Comparison of ENCODE assay signal across 24 cellular contexts in genomic region chr14:102197317-102197850, GRCh38. TPM values are rescaled to one million over a fixed set of nuclear protein-coding genes. Genes with fewer than 3 reads are reported as not detected.
DNase-seq lines count a peak whose midpoint lies in the region; ATAC-seq lines count a peak whose summit lies in the region.
"Had no signal": no experiment of that assay in that cellular context is flagged by ENCODE, and none has a peak within 500 bp of the region (broad histone marks: within the 10 kb centered on the region; RNA-seq: fewer than 3 reads in every experiment).

No MANE protein-coding gene starts in this region.

- peak overlapping the region; percentile 0 to 58 for H3K27ac Mint-ChIP-seq in activated naive CD4-positive, alpha-beta T cell treated with anti-CD3 and anti-CD28 coated beads, Interleukin-2, amount 50 U/mL, for 72 hours
- no peak overlapping the region for H3K27ac Mint-ChIP-seq in activated naive CD4-positive, alpha-beta T cell treated with anti-CD3 and anti-CD28 coated beads for 36 hours
- H3K27ac Mint-ChIP-seq in naive thymus-derived CD4-positive, alpha-beta T cell, result peak overlapping the region in 8 of 9 donors; percentile 3 to 73 (median 56)

- H3K4me1 Mint-ChIP-seq in activated naive CD4-positive, alpha-beta T cell treated with anti-CD3 and anti-CD28 coated beads for 36 hours (ENCODE audit: low read depth), result peaks cover 75% of the 10 kb centered on the region
- peaks cover 59 to 90% (median 81%) of the 10 kb centered on the region in 7 donors for H3K4me1 Mint-ChIP-seq in naive thymus-derived CD4-positive, alpha-beta T cell

- H3K4me3 Mint-ChIP-seq in activated naive CD4-positive, alpha-beta T cell treated with anti-CD3 and anti-CD28 coated beads for 36 hours, result no peak overlapping the region
- H3K4me3 Mint-ChIP-seq in naive thymus-derived CD4-positive, alpha-beta T cell, result peak overlapping the region in 1 of 10 donors; percentile 39
- H3K4me3 Mint-ChIP-seq: IgD-negative memory B cell had no signal

- H3K27me3 ChIP-seq in naive thymus-derived CD4-positive, alpha-beta T cell (ENCODE audit: control insufficient read depth in 2 of 2, insufficient read depth in 2 of 2, low read length in 2 of 2), result no peaks in the 10 kb centered on the region
- H3K27me3 ChIP-seq: BLaER1 treated with 17β-estradiol and CSF1 and Interleukin-3, amounts not matched to agents 10 nM and 100 nM; cardiac muscle cell had no signal

- H3K9me3 Mint-ChIP-seq in activated naive CD4-positive, alpha-beta T cell treated with anti-CD3 and anti-CD28 coated beads, Interleukin-2, amount 50 U/mL, for 72 hours, result no peaks in the 10 kb centered on the region
- no peaks in the 10 kb centered on the region for H3K9me3 Mint-ChIP-seq in activated naive CD4-positive, alpha-beta T cell treated with anti-CD3 and anti-CD28 coated beads for 36 hours
- peaks cover 0 to 2% (median 0%) of the 10 kb centered on the region in 11 donors for H3K9me3 Mint-ChIP-seq in naive thymus-derived CD4-positive, alpha-beta T cell
- H3K9me3 Mint-ChIP-seq: IgD-negative memory B cell had no signal

- POLR2A ChIA-PET in naive thymus-derived CD4-positive, alpha-beta T cell (lab: Charles Lee), result no interaction called here

- H3K9me3 ChIP-seq in naive thymus-derived CD4-positive, alpha-beta T cell (ENCODE audit: control insufficient read depth in 2 of 3, low read length in 3 of 3), result no peaks in the 10 kb centered on the region
- H3K9me3 ChIP-seq: BLaER1 treated with 17β-estradiol and CSF1 and Interleukin-3, amounts not matched to agents 10 nM and 100 nM had no signal

- no peak for DNase-seq in activated naive CD4-positive, alpha-beta T cell treated with anti-CD3 and anti-CD28 coated beads, Interleukin-2, amount 50 U/mL, for 72 hours (ENCODE audit: low spot score in 2 of 2)
- DNase-seq in activated naive CD4-positive, alpha-beta T cell treated with anti-CD3 and anti-CD28 coated beads for 36 hours, result no peak
- DNase-seq in caudate nucleus (lab: John Stamatoyannopoulos, UW) (no peak), NCI-H345 (lab: John Stamatoyannopoulos, UW) (no peak), T-helper 2 cell (no peak), T-helper 1 cell (no peak)
- no peak for DNase-seq in naive thymus-derived CD4-positive, alpha-beta T cell
- DNase-seq: activated CD4-positive, CD25-positive, alpha-beta regulatory T cell treated with anti-CD3 and anti-CD28 coated beads, Interleukin-2, amount 50 U/mL, for 72 hours; amniotic stem cell; islet precursor cell; NCI-H1105 treated with DMSO at 0.1 percent for 48 hours; NCI-H2081; NCI-H446; nucleus accumbens; stimulated activated CD4-positive, alpha-beta T cell treated with anti-CD3 and anti-CD28 coated beads, Interleukin-2, amount 100 ng/mL, for 48 hours; stimulated activated naive CD4-positive, alpha-beta T cell; trophoblast cell had no signal

- CTCF ChIA-PET in activated naive CD4-positive, alpha-beta T cell treated with anti-CD3 and anti-CD28 coated beads for 36 hours (lab: Charles Lee), result no interaction called here
- CTCF ChIA-PET in naive thymus-derived CD4-positive, alpha-beta T cell (lab: Charles Lee), result no interaction called here

- intact Hi-C loops in activated naive CD4-positive, alpha-beta T cell treated with anti-CD3 and anti-CD28 coated beads for 36 hours (cut with micrococcal nuclease), result no loop called here
- intact Hi-C loops in naive thymus-derived CD4-positive, alpha-beta T cell (cut with micrococcal nuclease), result no loop called here

- H3K27me3 Mint-ChIP-seq in activated naive CD4-positive, alpha-beta T cell treated with anti-CD3 and anti-CD28 coated beads for 36 hours (ENCODE audit: low read depth), result no peaks in the 10 kb centered on the region
- H3K27me3 Mint-ChIP-seq in naive thymus-derived CD4-positive, alpha-beta T cell, result no peaks in the 10 kb centered on the region
- H3K27me3 Mint-ChIP-seq: IgD-negative memory B cell had no signal

- peak in 1 of 2 donors; percentile 77 for ATAC-seq in activated naive CD4-positive, alpha-beta T cell treated with anti-CD3 and anti-CD28 coated beads, Interleukin-2, amount 50 U/mL, for 72 hours
- no peak for ATAC-seq in naive thymus-derived CD4-positive, alpha-beta T cell
- no peak for ATAC-seq in HG03378 (IDR thresholded peaks at IDR 0.05; ENCODE audit: unreplicated experiment)
- ATAC-seq: Right ventricle myocardium inferior had no signal

- H3K27ac ChIP-seq in caudate nucleus (ENCODE audit: low read depth, low read length), result peak overlapping the region; percentile 99
- no peak overlapping the region for H3K27ac ChIP-seq in naive thymus-derived CD4-positive, alpha-beta T cell (ENCODE audit: low read depth, low read length)
- H3K27ac ChIP-seq: cardiac muscle cell, epithelial cell of prostate had no signal

- peaks cover 0 to 45% (median 5%) of the 10 kb centered on the region in 3 experiments for H3K36me3 ChIP-seq in naive thymus-derived CD4-positive, alpha-beta T cell (ENCODE audit: control insufficient read depth in 2 of 3, insufficient read depth in 3 of 3, low read length in 3 of 3)
- H3K36me3 ChIP-seq: cardiac muscle cell had no signal

- peaks cover 10 to 22% of the 10 kb centered on the region in 2 donors for H3K36me3 Mint-ChIP-seq in activated naive CD4-positive, alpha-beta T cell treated with anti-CD3 and anti-CD28 coated beads, Interleukin-2, amount 50 U/mL, for 72 hours
- H3K36me3 Mint-ChIP-seq in activated naive CD4-positive, alpha-beta T cell treated with anti-CD3 and anti-CD28 coated beads for 36 hours (ENCODE audit: low read depth), result peaks cover 34% of the 10 kb centered on the region
- peaks cover 6 to 50% (median 16%) of the 10 kb centered on the region in 5 donors for H3K36me3 Mint-ChIP-seq in naive thymus-derived CD4-positive, alpha-beta T cell

- peaks cover 10 to 33% of the 10 kb centered on the region in 2 donors for H3K4me1 ChIP-seq in naive thymus-derived CD4-positive, alpha-beta T cell (ENCODE audit: control insufficient read depth in 2 of 2, insufficient read depth in 2 of 2, low read length in 2 of 2)

- no peak overlapping the region for H3K4me3 ChIP-seq in naive thymus-derived CD4-positive, alpha-beta T cell (ENCODE audit: low read length)
- H3K4me3 ChIP-seq: BLaER1 treated with 17β-estradiol and CSF1 and Interleukin-3, amounts not matched to agents 10 nM and 100 nM; cardiac muscle cell; skin epidermis had no signal

RNA-seq across cellular contexts. Expression of gene WDR20, which starts 57.7 kb away (rescaled TPM):
- total RNA-seq in activated naive CD4-positive, alpha-beta T cell treated with anti-CD3 and anti-CD28 coated beads, Interleukin-2, amount 50 U/mL, for 72 hours, result 10 to 100 TPM; 30.1 to 34.2 TPM
- total RNA-seq in activated naive CD4-positive, alpha-beta T cell treated with anti-CD3 and anti-CD28 coated beads for 36 hours, result 10 to 100 TPM; 20.5 to 21.4 TPM
- total RNA-seq in naive thymus-derived CD4-positive, alpha-beta T cell, result 10 to 100 TPM; 33.1 to 67.8 (median 47.5) TPM
- 10 to 100 TPM in 1 of 2 donors, 1 to 10 TPM in 1; 9.1 to 15.8 TPM for polyA plus RNA-seq in naive thymus-derived CD4-positive, alpha-beta T cell
